18 cellular contexts compared by ENCODE assay signal in the genomic region with DNA sequence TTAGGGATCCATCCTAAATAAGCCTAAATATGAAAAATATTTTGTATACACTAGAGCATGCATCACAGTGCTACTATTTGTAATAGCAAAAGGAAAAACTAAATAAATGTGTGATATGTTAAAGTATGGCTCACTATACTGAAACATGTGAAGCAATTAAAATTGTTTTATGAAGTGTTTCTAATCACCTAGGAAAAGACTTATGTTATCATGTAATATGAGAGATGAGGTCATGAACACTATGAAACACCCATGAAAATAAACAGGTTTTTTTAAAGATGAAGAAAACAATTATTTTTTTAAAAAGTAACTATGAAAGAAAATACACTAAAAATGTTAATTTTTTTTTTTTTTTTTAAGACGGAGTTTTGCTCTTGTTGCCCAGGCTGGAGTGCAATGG. TPM values are rescaled to one million over a fixed set of nuclear protein-coding genes. Genes with fewer than 3 reads are reported as not detected.
DNase-seq lines count a peak whose midpoint lies in the region; ATAC-seq, FAIRE-seq and TF ChIP-seq lines count a peak whose summit lies in the region.
"Had no signal": no experiment of that assay in that cellular context is flagged by ENCODE, and none has a peak within 500 bp of the region (broad histone marks: within the 10 kb centered on the region; RNA-seq: fewer than 3 reads in every experiment).

No MANE protein-coding gene starts in this region.

- BruUV-seq in PC-3 (replicated peaks; lab: Mats Ljungman, UMichigan), result no TSS peak

- H3K79me2 ChIP-seq in DOHH2 (ENCODE audit: control insufficient read depth, low read length) (no peaks in the 10 kb centered on the region), PC-3 (ENCODE audit: low read length) (no peaks in the 10 kb centered on the region)

- CTCF ChIA-PET in PC-3 (lab: Charles Lee), result no interaction called here

- H3K9me2 ChIP-seq in DOHH2 (replicated peaks; ENCODE audit: control insufficient read depth, low read length), result no peaks in the 10 kb centered on the region
- H3K9me2 ChIP-seq in PC-3 (replicated peaks; ENCODE audit: low read length), result no peaks in the 10 kb centered on the region

- peaks cover 22% of the 10 kb centered on the region for H3K4me1 ChIP-seq in DOHH2 (ENCODE audit: control insufficient read depth, low read length)
- H3K4me1 ChIP-seq in PC-3 (ENCODE audit: insufficient read depth, low read length), result peaks cover 64% of the 10 kb centered on the region
- H3K4me1 ChIP-seq in endodermal cell (ENCODE audit: control insufficient read depth, insufficient read depth, low read length), result peaks cover 3% of the 10 kb centered on the region

- WGBS in endodermal cell (ENCODE audit: insufficient coverage in 1 of 2, insufficient read length in 1 of 2), 2 experiments, result 94% methylated on average over 1 of the region's 1 CpG; no CpG with 5 or more reads in 1 of the 2 experiments

- intact Hi-C loops in PC-3 (cut with micrococcal nuclease), result loop anchor here (2.0 kb wide), 1 partner anchor 17 kb away; a partner anchor contains a TSS

- no peaks in the 10 kb centered on the region for H3K36me3 ChIP-seq in DOHH2 (ENCODE audit: control insufficient read depth, low read length)
- H3K36me3 ChIP-seq in PC-3 (ENCODE audit: low read depth, low read length), result no peaks in the 10 kb centered on the region
- no peaks in the 10 kb centered on the region for H3K36me3 ChIP-seq in endodermal cell (ENCODE audit: control insufficient read depth, insufficient read depth, low read length)
- H3K36me3 ChIP-seq: SJSA1 had no signal

- no peak overlapping the region for H2AFZ ChIP-seq in PC-3 (ENCODE audit: low read length)

- peaks cover 12% of the 10 kb centered on the region for H3K4me1 Mint-ChIP-seq in endodermal cell

- no peaks in the 10 kb centered on the region for H3F3A ChIP-seq in DOHH2 (ENCODE audit: control insufficient read depth, insufficient read depth)
- peaks cover 2% of the 10 kb centered on the region for H3F3A ChIP-seq in PC-3 (ENCODE audit: low read length, unreplicated experiment)

- H3K27me3 ChIP-seq in DOHH2 (ENCODE audit: control insufficient read depth, low read length) (no peaks in the 10 kb centered on the region), PC-3 (ENCODE audit: low read length) (no peaks in the 10 kb centered on the region), endodermal cell (ENCODE audit: control insufficient read depth, insufficient read depth, low read length, poor library complexity, severe bottlenecking) (no peaks in the 10 kb centered on the region)
- H3K27me3 ChIP-seq: BLaER1 treated with 17β-estradiol and CSF1 and Interleukin-3, amounts not matched to agents 10 nM and 100 nM; SJSA1 had no signal

- POLR2A ChIA-PET in PC-3 (lab: Charles Lee; ENCODE audit: unreplicated experiment), result no interaction called here

- H3K9me3 ChIP-seq in DOHH2 (ENCODE audit: control insufficient read depth, insufficient read depth, low read length) (no peaks in the 10 kb centered on the region), PC-3 (ENCODE audit: low read length) (no peaks in the 10 kb centered on the region), endodermal cell (ENCODE audit: control insufficient read depth, low read length) (no peaks in the 10 kb centered on the region)
- H3K9me3 ChIP-seq: SJSA1 had no signal

- H3K4me2 ChIP-seq in DOHH2 (ENCODE audit: low read length), result peak overlapping the region; percentile 36; the same call in 1 of the 2 replicates
- peak overlapping the region; percentile 48 for H3K4me2 ChIP-seq in PC-3 (ENCODE audit: low read length)

- no peak overlapping the region for H3K4me3 Mint-ChIP-seq in endodermal cell
- H3K4me3 Mint-ChIP-seq: CD8-positive, alpha-beta T cell had no signal

- H3K27ac ChIP-seq in DOHH2 (ENCODE audit: low read depth, low read length) (no peak overlapping the region), PC-3 (ENCODE audit: low read length) (peak overlapping the region; percentile 94; the same call in 1 of the 2 replicates), endodermal cell (ENCODE audit: low read depth, low read length) (peak overlapping the region; percentile 75)
- H3K27ac ChIP-seq: BLaER1 treated with 17β-estradiol and CSF1 and Interleukin-3, amounts not matched to agents 10 nM and 100 nM had no signal

- H3K27me3 Mint-ChIP-seq in endodermal cell (ENCODE audit: insufficient read depth), result no peaks in the 10 kb centered on the region

- H4K20me1 ChIP-seq in DOHH2 (ENCODE audit: control insufficient read depth, insufficient read depth, low read depth, low read length) (no peaks in the 10 kb centered on the region), PC-3 (ENCODE audit: low read length) (no peaks in the 10 kb centered on the region)
- H4K20me1 ChIP-seq: BLaER1 treated with 17β-estradiol and CSF1 and Interleukin-3, amounts not matched to agents 10 nM and 100 nM had no signal

- H3K27ac Mint-ChIP-seq in endodermal cell, result no peak overlapping the region
- H3K27ac Mint-ChIP-seq: CD8-positive, alpha-beta T cell had no signal

- H3K9ac ChIP-seq in PC-3 (ENCODE audit: low read length), result no peak overlapping the region
- no peak overlapping the region for H3K9ac ChIP-seq in endodermal cell (ENCODE audit: extremely low read depth, low read length, poor library complexity, severe bottlenecking)
- H3K9ac ChIP-seq: BLaER1 treated with 17β-estradiol and CSF1 and Interleukin-3, amounts not matched to agents 10 nM and 100 nM had no signal

- H3K9me3 Mint-ChIP-seq in endodermal cell, result peaks cover 2% of the 10 kb centered on the region
- H3K9me3 Mint-ChIP-seq: CD8-positive, alpha-beta T cell; HFFc6 had no signal

- no peak for ATAC-seq in PC-3
- no peak for ATAC-seq in GM19467 (IDR thresholded peaks at IDR 0.05; ENCODE audit: unreplicated experiment)
- ATAC-seq: CD8-positive, alpha-beta T cell had no signal

- no peak for DNase-seq in PC-3
- DNase-seq in endodermal cell, result no peak
- no peak for DNase-seq in MV-4-11 (lab: John Stamatoyannopoulos, UW)
- DNase-seq in islet precursor cell, result no peak
- no peak for DNase-seq in SKM-1 treated with dmso at 0.1 percent for 144 hours (lab: John Stamatoyannopoulos, UW; ENCODE audit: unreplicated experiment)
- DNase-seq: CD8-positive, alpha-beta T cell; DMS79 treated with DMSO at 0.1 percent for 48 hours; HFFc6; NCI-H1105; NCI-H1694; NCI-H2081 treated with DMSO at 0.1 percent for 48 hours; NCI-H510A; NCI-H748 treated with DMSO at 0.1 percent for 48 hours had no signal

- peaks cover 12% of the 10 kb centered on the region for H3K36me3 Mint-ChIP-seq in endodermal cell (ENCODE audit: low read depth)
- H3K36me3 Mint-ChIP-seq: CD8-positive, alpha-beta T cell had no signal

- H3K4me3 ChIP-seq in DOHH2 (ENCODE audit: low read length) (no peak overlapping the region), PC-3 (ENCODE audit: low read length) (no peak overlapping the region), endodermal cell (ENCODE audit: low read length) (no peak overlapping the region)
- H3K4me3 ChIP-seq: BLaER1 treated with 17β-estradiol and CSF1 and Interleukin-3, amounts not matched to agents 10 nM and 100 nM; SJSA1 had no signal

- FAIRE-seq in A204.1 (lab: Jason Lieb, UNC), result peak; percentile 65

- no peak for TF ChIP-seq CTCF in DOHH2 (IDR thresholded peaks at IDR 0.05; ENCODE audit: low read depth, low read length, poor library complexity, severe bottlenecking)
- TF ChIP-seq CTCF in PC-3 (conservative IDR thresholded peaks at IDR 0.05; ENCODE audit: low read depth, low read length), result no peak
- TF ChIP-seq CTCF in endodermal cell (conservative IDR thresholded peaks at IDR 0.05), result no peak

RNA-seq across cellular contexts. Expression of a gene that starts 16.8 kb away (rescaled TPM):
- 13.6 and 16.6 TPM in 2 replicates for total RNA-seq in PC-3 (2014; rRNA removed)
- 10 to 100 TPM; 49.6 to 49.8 TPM for total RNA-seq in endodermal cell
- polyA plus RNA-seq in endodermal cell (2013, experiment 1 of 2), result 25.0 TPM
- polyA plus RNA-seq in endodermal cell (2013, experiment 2 of 2), result 26.7 TPM
